Comparison of ENCODE assay signal across 34 cellular contexts in the genomic region with DNA sequence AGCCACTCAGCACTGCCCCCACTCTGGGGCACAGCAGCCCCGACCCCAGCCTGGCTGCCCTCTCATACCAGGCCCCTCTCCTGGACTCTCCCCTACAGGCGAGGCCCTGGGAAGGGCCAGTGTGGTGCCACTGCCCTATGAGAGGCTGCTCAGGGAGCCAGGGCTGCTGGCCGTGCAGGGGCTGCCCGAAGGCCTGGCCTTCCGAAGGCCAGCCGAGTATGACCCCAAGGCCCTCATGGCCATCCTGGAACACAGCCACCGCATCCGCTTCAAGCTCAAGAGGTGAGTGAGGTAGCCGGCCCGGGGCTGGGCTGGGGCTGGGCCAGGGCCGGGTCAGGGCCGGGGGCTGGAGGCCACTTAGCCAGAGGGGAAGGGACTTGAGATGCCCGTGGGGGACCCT.
"Had no signal": no experiment of that assay in that cellular context is flagged by ENCODE, and none has a peak within 500 bp of the region (broad histone marks: within the 10 kb centered on the region; RNA-seq: fewer than 3 reads in every experiment).

No MANE protein-coding gene starts in this region.

- H3K27ac ChIP-seq: ascending aorta, breast epithelium, coronary artery, dorsolateral prefrontal cortex, esophagus muscularis mucosa, foreskin keratinocyte, WERI-Rb-1 had no signal

- H3K36me3 ChIP-seq: breast epithelium had no signal

- H3K27me3 ChIP-seq: ascending aorta, breast epithelium, dorsolateral prefrontal cortex, esophagus muscularis mucosa, foreskin keratinocyte, gastrocnemius medialis had no signal

- H3K9me3 Mint-ChIP-seq: activated CD4-positive, alpha-beta memory T cell treated with anti-CD3 and anti-CD28 coated beads for 36 hours; activated T-helper 2 cell treated with anti-CD3 and anti-CD28 coated beads, Interferon-gamma antibody, Interleukin-2, Interleukin-4, amounts not matched to agents 10 μg/mL and 5 μg/mL and 100 μg/mL, durations not matched to agents 14 hours and 24 hours and 36 hours; central memory CD8-positive, alpha-beta T cell; effector memory CD8-positive, alpha-beta T cell had no signal

- ATAC-seq: activated CD4-positive, CD25-positive, alpha-beta regulatory T cell treated with anti-CD3 and anti-CD28 coated beads, Interleukin-2, amount 50 U/mL, for 24 hours; activated CD8-positive, alpha-beta memory T cell treated with anti-CD3 and anti-CD28 coated beads, Interleukin-2, amount 10 ng/mL, durations not matched to agents 7 days and 5 days; activated CD8-positive, alpha-beta T cell treated with anti-CD3 and anti-CD28 coated beads, Interleukin-2, amount 10 ng/mL, durations not matched to agents 7 days and 5 days; activated naive CD4-positive, alpha-beta T cell treated with anti-CD3 and anti-CD28 coated beads, Interleukin-2, amount 50 U/mL, for 72 hours; effector memory CD8-positive, alpha-beta T cell; foreskin keratinocyte; gastrocnemius medialis; T-cell had no signal

- H3K4me1 Mint-ChIP-seq: activated B cell treated with CpG ODN at 0.5 μM for 24 hours; activated CD4-positive, alpha-beta T cell treated with anti-CD3 and anti-CD28 coated beads, Interleukin-2, amount 10 ng/mL, durations not matched to agents 24 days and 14 days; activated CD8-positive, alpha-beta memory T cell treated with anti-CD3 and anti-CD28 coated beads, Interleukin-2, amount 10 ng/mL, durations not matched to agents 7 days and 5 days; activated naive CD4-positive, alpha-beta T cell treated with anti-CD3 and anti-CD28 coated beads, Interleukin-2, amount 10 ng/mL, durations not matched to agents 7 days and 5 days; activated naive CD8-positive, alpha-beta T cell treated with anti-CD3 and anti-CD28 coated beads, Interleukin-2, amount 10 ng/mL, durations not matched to agents 7 days and 5 days; central memory CD8-positive, alpha-beta T cell; T-cell had no signal

- H3K4me1 ChIP-seq: ascending aorta, breast epithelium, foreskin keratinocyte had no signal

- H3K36me3 Mint-ChIP-seq: activated CD8-positive, alpha-beta memory T cell treated with anti-CD3 and anti-CD28 coated beads, Interleukin-2, amount 10 ng/mL, durations not matched to agents 7 days and 5 days; activated naive CD4-positive, alpha-beta T cell treated with anti-CD3 and anti-CD28 coated beads, Interleukin-2, amount 10 ng/mL, durations not matched to agents 7 days and 5 days; activated naive CD8-positive, alpha-beta T cell treated with anti-CD3 and anti-CD28 coated beads, Interleukin-2, amount 10 ng/mL, durations not matched to agents 7 days and 5 days had no signal

- H3K9me3 ChIP-seq: ascending aorta, gastrocnemius medialis had no signal

- H3K4me3 ChIP-seq: ascending aorta, breast epithelium, coronary artery, dorsolateral prefrontal cortex, esophagus muscularis mucosa, gastrocnemius medialis had no signal

- H3K4me3 Mint-ChIP-seq: activated B cell treated with CpG ODN at 0.5 μM for 24 hours; activated CD4-positive, alpha-beta memory T cell treated with anti-CD3 and anti-CD28 coated beads for 36 hours; activated CD4-positive, alpha-beta T cell treated with anti-CD3 and anti-CD28 coated beads, Interleukin-2, amount 10 ng/mL, durations not matched to agents 24 days and 14 days; activated CD8-positive, alpha-beta memory T cell treated with anti-CD3 and anti-CD28 coated beads, Interleukin-2, amount 10 ng/mL, durations not matched to agents 7 days and 5 days; activated CD8-positive, alpha-beta T cell treated with anti-CD3 and anti-CD28 coated beads, Interleukin-2, amount 10 ng/mL, durations not matched to agents 7 days and 5 days; activated naive CD4-positive, alpha-beta T cell treated with anti-CD3 and anti-CD28 coated beads, Interleukin-2, amount 10 ng/mL, durations not matched to agents 7 days and 5 days; activated naive CD8-positive, alpha-beta T cell treated with anti-CD3 and anti-CD28 coated beads, Interleukin-2, amount 10 ng/mL, durations not matched to agents 7 days and 5 days; activated T-helper 1 cell treated with anti-CD3 and anti-CD28 coated beads, Interleukin-12 subunit alpha, Interleukin-12 subunit beta, Interleukin-2, Interleukin-4 antibody, amounts not matched to agents 30 ng/mL and 10 ng/mL and 1 ng/mL, durations not matched to agents 14 hours and 24 hours and 36 hours; brain; central memory CD8-positive, alpha-beta T cell; dendritic cell treated with granulocyte-macrophage colony-stimulating factor and Interleukin-4, amounts not matched to agents 40 ng/mL and 50 ng/mL, for 4 days; effector memory CD8-positive, alpha-beta T cell; T-cell; T-helper 1 cell treated with Interleukin-12 subunit alpha and Interleukin-12 subunit beta and Interleukin-4 antibody, amounts not matched to agents 30 μg/mL and 1 μg/mL, for 36 hours; T-helper 2 cell treated with Interferon-gamma antibody and Interleukin-4, amounts not matched to agents 5 μg/mL and 100 μg/mL, for 36 hours had no signal

- DNase-seq: activated B cell treated with CpG ODN at 0.5 μM for 24 hours; activated CD4-positive, alpha-beta memory T cell treated with anti-CD3 and anti-CD28 coated beads for 36 hours; activated CD4-positive, alpha-beta T cell treated with anti-CD3 and anti-CD28 coated beads, Interleukin-2, amount 10 ng/mL, durations not matched to agents 24 days and 14 days; activated CD8-positive, alpha-beta memory T cell treated with anti-CD3 and anti-CD28 coated beads, Interleukin-2, amount 10 ng/mL, durations not matched to agents 7 days and 5 days; activated CD8-positive, alpha-beta memory T cell treated with anti-CD3 and anti-CD28 coated beads, Interleukin-2, amount 50 U/mL, for 4 hours; activated CD8-positive, alpha-beta T cell treated with anti-CD3 and anti-CD28 coated beads, Interleukin-2, amount 10 ng/mL, durations not matched to agents 7 days and 5 days; activated effector memory CD4-positive, alpha-beta T cell treated with anti-CD3 and anti-CD28 coated beads, Interleukin-2, amount 50 U/mL, for 16 hours; activated naive CD4-positive, alpha-beta T cell treated with anti-CD3 and anti-CD28 coated beads, Interleukin-2, amount 10 ng/mL, durations not matched to agents 7 days and 5 days; activated naive CD8-positive, alpha-beta T cell treated with anti-CD3 and anti-CD28 coated beads, Interleukin-2, amount 10 ng/mL, durations not matched to agents 7 days and 5 days; activated T-cell treated with anti-CD3 and anti-CD28 coated beads, Interleukin-2, amount 50 U/mL, for 1 hour; activated T-cell treated with anti-CD3 and anti-CD28 coated beads, Interleukin-2, amount 50 U/mL, for 48 hours; dorsolateral prefrontal cortex; effector memory CD8-positive, alpha-beta T cell; erythroblast; foreskin keratinocyte; gastrocnemius medialis; glutamatergic neuron; SW 1271; T-cell; T1000; WERI-Rb-1 had no signal

- H3K27ac Mint-ChIP-seq: activated B cell treated with CpG ODN at 0.5 μM for 24 hours; activated CD4-positive, alpha-beta memory T cell treated with anti-CD3 and anti-CD28 coated beads for 36 hours; activated CD4-positive, alpha-beta T cell treated with anti-CD3 and anti-CD28 coated beads, Interleukin-2, amount 10 ng/mL, durations not matched to agents 24 days and 14 days; activated CD8-positive, alpha-beta T cell treated with anti-CD3 and anti-CD28 coated beads, Interleukin-2, amount 10 ng/mL, durations not matched to agents 7 days and 5 days; activated naive CD4-positive, alpha-beta T cell treated with anti-CD3 and anti-CD28 coated beads, Interleukin-2, amount 10 ng/mL, durations not matched to agents 7 days and 5 days; activated naive CD4-positive, alpha-beta T cell treated with anti-CD3 and anti-CD28 coated beads, Interleukin-2, amount 50 U/mL, for 72 hours; activated naive CD8-positive, alpha-beta T cell treated with anti-CD3 and anti-CD28 coated beads, Interleukin-2, amount 10 ng/mL, durations not matched to agents 7 days and 5 days; activated T-helper 1 cell treated with anti-CD3 and anti-CD28 coated beads, Interleukin-12 subunit alpha, Interleukin-12 subunit beta, Interleukin-2, Interleukin-4 antibody, amounts not matched to agents 30 ng/mL and 10 ng/mL and 1 ng/mL, durations not matched to agents 14 hours and 24 hours and 36 hours; activated T-helper 2 cell treated with anti-CD3 and anti-CD28 coated beads, Interferon-gamma antibody, Interleukin-2, Interleukin-4, amounts not matched to agents 10 μg/mL and 5 μg/mL and 100 μg/mL, durations not matched to agents 14 hours and 24 hours and 36 hours; dendritic cell treated with granulocyte-macrophage colony-stimulating factor and Interleukin-4, amounts not matched to agents 40 ng/mL and 50 ng/mL, for 4 days; effector memory CD8-positive, alpha-beta T cell; T-cell; T-helper 1 cell treated with Interleukin-12 subunit alpha and Interleukin-12 subunit beta and Interleukin-4 antibody, amounts not matched to agents 30 μg/mL and 1 μg/mL, for 36 hours; T-helper 2 cell treated with Interferon-gamma antibody and Interleukin-4, amounts not matched to agents 5 μg/mL and 100 μg/mL, for 36 hours had no signal

- H3K27me3 Mint-ChIP-seq: activated B cell treated with CpG ODN at 0.5 μM for 24 hours; activated CD4-positive, alpha-beta memory T cell treated with anti-CD3 and anti-CD28 coated beads for 36 hours; activated CD4-positive, alpha-beta T cell treated with anti-CD3 and anti-CD28 coated beads, Interleukin-2, amount 10 ng/mL, durations not matched to agents 24 days and 14 days; activated CD8-positive, alpha-beta memory T cell treated with anti-CD3 and anti-CD28 coated beads, Interleukin-2, amount 10 ng/mL, durations not matched to agents 7 days and 5 days; activated naive CD4-positive, alpha-beta T cell treated with anti-CD3 and anti-CD28 coated beads, Interleukin-2, amount 10 ng/mL, durations not matched to agents 7 days and 5 days; activated naive CD8-positive, alpha-beta T cell treated with anti-CD3 and anti-CD28 coated beads, Interleukin-2, amount 10 ng/mL, durations not matched to agents 7 days and 5 days; brain; central memory CD8-positive, alpha-beta T cell; dendritic cell treated with granulocyte-macrophage colony-stimulating factor and Interleukin-4, amounts not matched to agents 40 ng/mL and 50 ng/mL, for 4 days; T-cell had no signal
